30 cellular contexts compared by ENCODE assay signal in the genomic region with DNA sequence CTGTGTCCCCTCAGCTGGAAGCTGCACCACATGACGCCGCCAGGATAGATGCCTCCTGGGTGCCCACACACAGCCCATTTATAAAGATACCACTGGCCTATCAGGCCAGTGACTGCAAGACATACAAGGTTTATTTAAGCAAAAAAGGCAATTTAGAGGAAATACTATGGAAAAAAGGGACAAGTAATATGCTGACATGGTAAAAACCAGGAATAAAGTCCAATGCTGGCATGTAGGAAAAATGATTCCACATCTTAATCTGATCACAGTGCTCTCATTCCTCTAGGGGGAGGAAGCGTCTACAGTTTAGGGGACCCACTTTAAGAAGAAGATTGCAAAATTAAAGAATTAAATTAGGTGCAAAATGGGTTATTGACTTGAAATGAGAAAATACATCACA.
"Had no signal": no experiment of that assay in that cellular context is flagged by ENCODE, and none has a peak within 500 bp of the region (broad histone marks: within the 10 kb centered on the region; RNA-seq: fewer than 3 reads in every experiment).

No MANE protein-coding gene starts in this region.

- FAIRE-seq: endothelial cell of umbilical vein had no signal

- ATAC-seq: foreskin keratinocyte; gastroesophageal sphincter; left ventricle myocardium superior; sciatic nerve; stimulated activated naive CD8-positive, alpha-beta T cell treated with anti-CD3 and anti-CD28 coated beads, Interleukin-15, amount 100 ng/mL, for 72 hours had no signal

- H3K9me3 Mint-ChIP-seq: dendritic cell treated with granulocyte-macrophage colony-stimulating factor and Interleukin-4, amounts not matched to agents 40 ng/mL and 50 ng/mL, for 4 days; memory B cell; natural killer cell had no signal

- H3K4me1 ChIP-seq: colonic mucosa, esophagus muscularis mucosa, foreskin keratinocyte, gastroesophageal sphincter, heart left ventricle, parathyroid adenoma, transverse colon, upper lobe of right lung, uterus had no signal

- H2AFZ ChIP-seq: parathyroid adenoma had no signal

- DNase-seq: colonic mucosa; effector memory CD4-positive, alpha-beta T cell; foreskin keratinocyte; hippocampal formation; immature natural killer cell; islet precursor cell; kidney glomerular epithelial cell; left ventricle myocardium superior; natural killer cell; stimulated activated CD4-positive, alpha-beta T cell treated with anti-CD3 and anti-CD28 coated beads, Interleukin-12 subunit alpha, Interleukin-12 subunit beta, amount 100 ng/mL, for 4 hours; stimulated activated CD4-positive, alpha-beta T cell treated with anti-CD3 and anti-CD28 coated beads, Interleukin-1b, Interleukin-23, amount 100 ng/mL, for 48 hours; stimulated activated CD4-positive, alpha-beta T cell treated with anti-CD3 and anti-CD28 coated beads, Interleukin-4, amount 100 ng/mL, for 1 hour; stimulated activated CD8-positive, alpha-beta memory T cell treated with anti-CD3 and anti-CD28 coated beads, Interleukin-4, amount 100 ng/mL, for 48 hours; stimulated activated naive CD4-positive, alpha-beta T cell; stimulated activated naive CD8-positive, alpha-beta T cell treated with anti-CD3 and anti-CD28 coated beads, Interleukin-15, amount 100 ng/mL, for 72 hours; transverse colon; upper lobe of right lung; uterus had no signal

- H3K9me3 ChIP-seq: colonic mucosa, esophagus muscularis mucosa, gastroesophageal sphincter, heart left ventricle, suprapubic skin, transverse colon, upper lobe of right lung, uterus had no signal

- H3K9ac ChIP-seq: parathyroid adenoma had no signal

- H3K4me1 Mint-ChIP-seq: immature natural killer cell, natural killer cell had no signal

- H3K27ac ChIP-seq: colonic mucosa, esophagus muscularis mucosa, foreskin keratinocyte, gastroesophageal sphincter, heart left ventricle, parathyroid adenoma, suprapubic skin, transverse colon, upper lobe of right lung, uterus had no signal

- H3K36me3 Mint-ChIP-seq: immature natural killer cell, memory B cell, natural killer cell had no signal

- H3K27me3 Mint-ChIP-seq: dendritic cell treated with granulocyte-macrophage colony-stimulating factor and Interleukin-4, amounts not matched to agents 40 ng/mL and 50 ng/mL, for 4 days; memory B cell; stimulated activated naive CD8-positive, alpha-beta T cell treated with anti-CD3 and anti-CD28 coated beads, Interleukin-15, amount 100 ng/mL, for 72 hours had no signal

- H3K79me2 ChIP-seq: parathyroid adenoma had no signal

- H3K36me3 ChIP-seq: colonic mucosa, gastroesophageal sphincter, heart left ventricle, suprapubic skin, transverse colon, upper lobe of right lung, uterus had no signal

- H3K27me3 ChIP-seq: colonic mucosa, esophagus muscularis mucosa, foreskin keratinocyte, gastroesophageal sphincter, heart left ventricle, transverse colon, upper lobe of right lung, uterus had no signal

- H3K4me3 ChIP-seq: colonic mucosa, esophagus muscularis mucosa, gastroesophageal sphincter, heart left ventricle, lung, smooth muscle cell, suprapubic skin, transverse colon, upper lobe of right lung, uterus had no signal

- H3K27ac Mint-ChIP-seq: dendritic cell treated with granulocyte-macrophage colony-stimulating factor and Interleukin-4, amounts not matched to agents 40 ng/mL and 50 ng/mL, for 4 days; immature natural killer cell; memory B cell; natural killer cell; progenitor cell of endocrine pancreas; stimulated activated naive CD8-positive, alpha-beta T cell treated with anti-CD3 and anti-CD28 coated beads, Interleukin-15, amount 100 ng/mL, for 72 hours had no signal

- H3K4me3 Mint-ChIP-seq: dendritic cell treated with granulocyte-macrophage colony-stimulating factor and Interleukin-4, amounts not matched to agents 40 ng/mL and 50 ng/mL, for 4 days; immature natural killer cell; memory B cell; natural killer cell; stimulated activated naive CD8-positive, alpha-beta T cell treated with anti-CD3 and anti-CD28 coated beads, Interleukin-15, amount 100 ng/mL, for 72 hours had no signal

- H3K4me2 ChIP-seq: smooth muscle cell had no signal
